Comparison of ENCODE assay signal across 19 cellular contexts in genomic region chr16:26594666-26595065, GRCh38.
DNase-seq lines count a peak whose midpoint lies in the region; ATAC-seq, FAIRE-seq and TF ChIP-seq lines count a peak whose summit lies in the region.
"Had no signal": no experiment of that assay in that cellular context is flagged by ENCODE, and none has a peak within 500 bp of the region (broad histone marks: within the 10 kb centered on the region; RNA-seq: fewer than 3 reads in every experiment).

No MANE protein-coding gene starts in this region.

- H3K36me3 Mint-ChIP-seq in activated T-cell treated with anti-CD3 and anti-CD28 coated beads, Interleukin-2, amount 50 U/mL, for 72 hours (ENCODE audit: insufficient read depth in 2 of 2): peaks cover 9 to 10% of the 10 kb centered on the region in 2 donors
- H3K36me3 Mint-ChIP-seq: CD14-positive monocyte, IgD-negative memory B cell had no signal

- peak overlapping the region; percentile 0 to 60 for H3K4me3 Mint-ChIP-seq in activated T-cell treated with anti-CD3 and anti-CD28 coated beads, Interleukin-2, amount 50 U/mL, for 72 hours
- H3K4me3 Mint-ChIP-seq: CD14-positive monocyte, IgD-negative memory B cell had no signal

- H3K27ac Mint-ChIP-seq in activated T-cell treated with anti-CD3 and anti-CD28 coated beads, Interleukin-2, amount 50 U/mL, for 72 hours: no peak overlapping the region
- H3K27ac Mint-ChIP-seq: CD14-positive monocyte, IgD-negative memory B cell had no signal

- H3K27ac ChIP-seq in KOPT-K1 (ENCODE audit: low read depth, low read length, poor library complexity, severe bottlenecking): peak overlapping the region; percentile 94

- no peaks in the 10 kb centered on the region for H3K36me3 ChIP-seq in KOPT-K1 (ENCODE audit: insufficient read depth, low read length)

- H3K9me3 ChIP-seq in KOPT-K1 (ENCODE audit: insufficient read depth, low read length, poor library complexity, severe bottlenecking): no peaks in the 10 kb centered on the region

- H3K4me3 ChIP-seq in astrocyte of the spinal cord (ENCODE audit: low read depth, low read length): no peak overlapping the region

- H3K27me3 Mint-ChIP-seq in activated T-cell treated with anti-CD3 and anti-CD28 coated beads, Interleukin-2, amount 50 U/mL, for 72 hours (ENCODE audit: low read depth): peaks cover 32% of the 10 kb centered on the region

- no peak for FAIRE-seq in urothelium cell line (lab: Jason Lieb, UNC)
- FAIRE-seq: GM19239, HTR-8/SVneo had no signal

- in situ Hi-C loops in astrocyte of the spinal cord (cut with HindIII; ENCODE audit: low sequenced_read_pairs): no loop called here

- no peak for ATAC-seq in activated T-cell treated with anti-CD3 and anti-CD28 coated beads, Interleukin-2, amount 50 U/mL, for 72 hours (replicated peaks in 1 of 2)

- DNase-seq in activated T-cell treated with anti-CD3 and anti-CD28 coated beads, Interleukin-2, amount 50 U/mL, for 72 hours: no peak
- DNase-seq in activated T-cell treated with anti-CD3 and anti-CD28 coated beads, Interleukin-2, amount 50 U/mL, for 48 hours: no peak
- DNase-seq in astrocyte of the spinal cord (ENCODE audit: low read depth, low spot score) (peak; percentile 2), urothelium cell line (ENCODE audit: low spot score) (peak; percentile 16), midbrain (lab: John Stamatoyannopoulos, UW) (no peak), GOT3 (lab: John Stamatoyannopoulos, UW) (no peak)
- DNase-seq: AML-193, HCEC 1CT, NCI-H1417, NCI-H187 treated with DMSO at 0.1 percent for 48 hours, NCI-H2171, NCI-H446 treated with DMSO at 0.1 percent for 48 hours, OCI-M1, SHP77 treated with DMSO at 0.1 percent for 48 hours had no signal

- H3K4me1 Mint-ChIP-seq in activated T-cell treated with anti-CD3 and anti-CD28 coated beads, Interleukin-2, amount 50 U/mL, for 72 hours (ENCODE audit: low read depth): peaks cover 68% of the 10 kb centered on the region
- H3K4me1 Mint-ChIP-seq: CD14-positive monocyte, IgD-negative memory B cell had no signal

- H3K9me3 Mint-ChIP-seq in activated T-cell treated with anti-CD3 and anti-CD28 coated beads, Interleukin-2, amount 50 U/mL, for 72 hours: peaks cover 1 to 8% of the 10 kb centered on the region in 2 donors
- H3K9me3 Mint-ChIP-seq: CD14-positive monocyte, IgD-negative memory B cell had no signal

- TF ChIP-seq CTCF in astrocyte of the spinal cord (IDR thresholded peaks at IDR 0.05; ENCODE audit: low read depth, low read length): no peak

Comparison
In these comparisons a context has a peak if more than half of its experiments do, and no peak if none do; other contexts are left out.
1. DNase-seq: peak in astrocyte of the spinal cord (single experiment) and urothelium cell line (single experiment); none in activated T-cell treated with anti-CD3 and anti-CD28 coated beads, Interleukin-2, amount 50 U/mL, for 72 hours (0 of 2), activated T-cell treated with anti-CD3 and anti-CD28 coated beads, Interleukin-2, amount 50 U/mL, for 48 hours (0 of 2), midbrain (single experiment) and GOT3 (single experiment).